In the genomic region with DNA sequence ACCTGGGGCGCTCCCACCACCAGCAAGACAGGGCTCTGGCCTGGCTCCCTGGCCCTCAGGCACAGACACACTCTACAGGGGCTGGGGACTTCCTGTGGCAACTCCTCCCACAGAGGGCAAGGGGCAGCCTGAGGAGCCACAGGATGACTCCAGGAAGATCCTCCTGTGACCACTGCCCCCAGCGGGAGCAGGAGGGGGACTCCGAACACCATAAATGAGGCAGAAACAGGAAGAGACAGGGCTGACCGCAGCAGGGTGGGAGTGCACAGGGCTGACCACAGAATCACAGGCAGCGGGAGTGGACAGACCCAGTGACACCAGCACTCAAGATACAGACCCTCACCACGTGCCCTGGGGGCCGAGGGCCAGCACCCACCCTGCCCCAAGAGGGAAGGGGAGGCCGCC, we compare ENCODE assay signal across 1 cellular context.
A peak's percentile ranks its signal among the peaks of the same experiment; 100 is the strongest.
TF ChIP-seq lines count a peak whose summit lies in the region.

No MANE protein-coding gene starts in this region.

TF ChIP-seq in liver, 16 proteins besides CTCF, POLR2A, EP300 and RAD21 (continued from another document):
- TF ChIP-seq, protein P1, sequence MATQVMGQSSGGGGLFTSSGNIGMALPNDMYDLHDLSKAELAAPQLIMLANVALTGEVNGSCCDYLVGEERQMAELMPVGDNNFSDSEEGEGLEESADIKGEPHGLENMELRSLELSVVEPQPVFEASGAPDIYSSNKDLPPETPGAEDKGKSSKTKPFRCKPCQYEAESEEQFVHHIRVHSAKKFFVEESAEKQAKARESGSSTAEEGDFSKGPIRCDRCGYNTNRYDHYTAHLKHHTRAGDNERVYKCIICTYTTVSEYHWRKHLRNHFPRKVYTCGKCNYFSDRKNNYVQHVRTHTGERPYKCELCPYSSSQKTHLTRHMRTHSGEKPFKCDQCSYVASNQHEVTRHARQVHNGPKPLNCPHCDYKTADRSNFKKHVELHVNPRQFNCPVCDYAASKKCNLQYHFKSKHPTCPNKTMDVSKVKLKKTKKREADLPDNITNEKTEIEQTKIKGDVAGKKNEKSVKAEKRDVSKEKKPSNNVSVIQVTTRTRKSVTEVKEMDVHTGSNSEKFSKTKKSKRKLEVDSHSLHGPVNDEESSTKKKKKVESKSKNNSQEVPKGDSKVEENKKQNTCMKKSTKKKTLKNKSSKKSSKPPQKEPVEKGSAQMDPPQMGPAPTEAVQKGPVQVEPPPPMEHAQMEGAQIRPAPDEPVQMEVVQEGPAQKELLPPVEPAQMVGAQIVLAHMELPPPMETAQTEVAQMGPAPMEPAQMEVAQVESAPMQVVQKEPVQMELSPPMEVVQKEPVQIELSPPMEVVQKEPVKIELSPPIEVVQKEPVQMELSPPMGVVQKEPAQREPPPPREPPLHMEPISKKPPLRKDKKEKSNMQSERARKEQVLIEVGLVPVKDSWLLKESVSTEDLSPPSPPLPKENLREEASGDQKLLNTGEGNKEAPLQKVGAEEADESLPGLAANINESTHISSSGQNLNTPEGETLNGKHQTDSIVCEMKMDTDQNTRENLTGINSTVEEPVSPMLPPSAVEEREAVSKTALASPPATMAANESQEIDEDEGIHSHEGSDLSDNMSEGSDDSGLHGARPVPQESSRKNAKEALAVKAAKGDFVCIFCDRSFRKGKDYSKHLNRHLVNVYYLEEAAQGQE (IDR thresholded peaks at IDR 0.05) = no peak
- peak; percentile 19 for TF ChIP-seq SP1 (IDR thresholded peaks at IDR 0.05)
